ENCODE assay signal across 8 cellular contexts in the genomic region with DNA sequence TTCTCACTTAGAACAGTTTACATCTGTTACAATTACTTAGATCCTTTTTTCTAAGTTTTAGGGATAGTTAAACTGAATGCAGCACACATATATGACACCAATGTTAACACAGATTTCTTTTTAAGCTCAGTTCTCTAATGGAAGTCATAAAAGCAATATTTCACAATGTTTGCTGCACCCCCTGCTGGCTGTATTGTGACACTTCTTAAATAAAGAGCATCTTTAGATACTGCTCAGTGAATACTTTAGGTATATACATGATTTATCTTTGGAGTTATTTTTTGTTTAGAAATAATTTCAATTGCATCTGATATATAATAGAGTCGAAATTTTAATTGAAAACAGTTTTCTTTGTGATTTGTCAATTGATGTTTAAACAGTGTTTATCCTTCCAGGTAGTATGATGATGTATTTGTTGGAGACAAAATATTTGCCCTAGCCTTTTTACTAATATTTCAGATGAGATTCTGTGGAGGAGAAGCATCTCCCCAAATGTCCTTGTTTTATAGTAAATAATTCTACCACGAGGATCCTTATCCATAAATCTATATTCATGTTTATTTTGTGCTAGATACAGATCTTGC.
DNase-seq lines count a peak whose midpoint lies in the region; ATAC-seq and TF ChIP-seq lines count a peak whose summit lies in the region.

No MANE protein-coding gene starts in this region.

- intact Hi-C loops in Caco-2 (cut with micrococcal nuclease; ENCODE audit: unreplicated experiment): loop anchor here (1.0 to 5.0 kb wide), 3 partner anchors 142 to 315 kb away; no protein-coding TSS in a partner anchor

- no peaks in the 10 kb centered on the region for H3K27me3 Mint-ChIP-seq in Caco-2 (ENCODE audit: insufficient read depth, unreplicated experiment)

- no TSS peak for BruUV-seq in Caco-2 (replicated peaks; lab: Mats Ljungman, UMichigan)

- peaks cover 12% of the 10 kb centered on the region for H3K36me3 Mint-ChIP-seq in Caco-2 (ENCODE audit: insufficient read depth, unreplicated experiment)

- H3K4me3 ChIP-seq in Caco-2 (ENCODE audit: low read depth, low read length) (no peak overlapping the region), LNCaP clone FGC (ENCODE audit: low read depth, low read length) (no peak overlapping the region)

- no peak overlapping the region for H3K27ac Mint-ChIP-seq in Caco-2 (ENCODE audit: unreplicated experiment)

- POLR2A ChIA-PET in Caco-2 (lab: Charles Lee): interaction anchor here (0.6 kb wide), 1 partner anchor 423 kb away, joined by 3 read pairs; no protein-coding TSS in a partner anchor

- no peaks in the 10 kb centered on the region for H3K4me1 ChIP-seq in Caco-2

- no peaks in the 10 kb centered on the region for H3K27me3 ChIP-seq in Caco-2 (replicated peaks; ENCODE audit: control insufficient read depth, insufficient read depth, low read length)

- no peak overlapping the region for H3K4me3 Mint-ChIP-seq in Caco-2 (ENCODE audit: unreplicated experiment)

- H3K36me3 ChIP-seq in Caco-2 (ENCODE audit: control insufficient read depth, insufficient read depth, low read length): no peaks in the 10 kb centered on the region

- DNase-seq in Caco-2 (peak in 1 of 2 experiments; percentile 49), LNCaP clone FGC (ENCODE audit: low read depth) (peak; percentile 51), SHP77 treated with DMSO at 0.1 percent for 48 hours (lab: John Stamatoyannopoulos, UW) (peak; percentile 44), astrocyte of the hippocampus (ENCODE audit: low read depth, low spot score) (peak; percentile 61), kidney glomerular epithelial cell (lab: John Stamatoyannopoulos, UW) (peak; percentile 28), cerebellum (ENCODE audit: low spot score) (no peak)
- DNase-seq in stimulated activated CD8-positive, alpha-beta memory T cell treated with anti-CD3 and anti-CD28 coated beads, Interleukin-15, amount 100 ng/mL, for 1 hour (ENCODE audit: low read depth): peak; percentile 24

- ATAC-seq in GM19372 (IDR thresholded peaks at IDR 0.05; ENCODE audit: low read depth, unreplicated experiment): peak; percentile 44

- no peaks in the 10 kb centered on the region for H3K4me1 Mint-ChIP-seq in Caco-2 (ENCODE audit: low read depth, unreplicated experiment)

- CTCF ChIA-PET in Caco-2 (lab: Charles Lee): interaction anchor here (0.6 to 2.6 kb wide), 12 partner anchors 11 to 947 kb away, joined by 3 to 29 read pairs (median 4); no protein-coding TSS in a partner anchor

- TF ChIP-seq CTCF in Caco-2 (IDR thresholded peaks at IDR 0.05; ENCODE audit: insufficient read depth in 1 of 2, low read depth in 1 of 2, low read length in 1 of 2, severe bottlenecking in 1 of 2, unreplicated experiment in 1 of 2) (peak; percentile 82), LNCaP clone FGC (IDR thresholded peaks at IDR 0.05; ENCODE audit: control insufficient read depth, extremely low read depth, insufficient read depth) (peak; percentile 69)

- no peaks in the 10 kb centered on the region for H3K9me3 ChIP-seq in Caco-2

- H3K9me3 Mint-ChIP-seq in Caco-2 (ENCODE audit: unreplicated experiment): no peaks in the 10 kb centered on the region
